11 cellular contexts compared by ENCODE assay signal in the genomic region with DNA sequence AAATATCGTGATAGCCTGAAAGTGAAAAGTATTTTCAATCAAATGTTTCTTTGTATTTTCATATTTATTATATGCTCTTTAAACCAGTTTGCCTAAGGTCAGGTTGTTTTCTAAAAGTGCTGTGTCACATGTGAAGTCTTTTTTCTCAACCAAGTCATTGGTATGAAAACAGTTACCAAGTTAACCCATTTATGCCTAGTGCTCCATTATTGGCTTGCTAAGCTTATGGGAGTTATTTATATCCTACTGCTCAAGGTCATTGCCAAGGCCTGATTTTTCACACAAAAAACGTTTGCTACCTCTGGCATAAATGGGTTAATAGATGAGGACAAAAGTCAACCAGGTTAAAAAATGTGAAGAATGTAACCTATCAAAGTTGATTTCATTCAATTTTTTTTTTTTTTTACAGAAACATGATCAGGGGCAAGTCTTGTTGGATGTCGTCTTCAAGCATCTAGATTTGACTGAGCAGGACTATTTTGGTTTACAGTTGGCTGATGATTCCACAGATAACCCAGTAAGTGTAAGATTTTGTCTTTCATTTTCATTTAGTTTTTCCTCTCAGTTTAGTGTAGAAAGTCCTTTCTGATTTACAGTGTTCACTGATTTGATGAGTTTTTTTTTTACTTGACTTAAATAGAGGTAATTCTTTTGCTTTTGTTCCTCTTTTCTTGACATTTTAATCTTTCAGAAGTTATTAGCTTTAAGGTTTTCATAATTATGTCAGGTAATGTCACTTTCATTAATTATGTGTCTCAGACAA.
DNase-seq lines count a peak whose midpoint lies in the region; ATAC-seq and TF ChIP-seq lines count a peak whose summit lies in the region.
"Had no signal": no experiment of that assay in that cellular context is flagged by ENCODE, and none has a peak within 500 bp of the region (broad histone marks: within the 10 kb centered on the region; RNA-seq: fewer than 3 reads in every experiment).

No MANE protein-coding gene starts in this region.

- H3K4me3 ChIP-seq in GM12864 (ENCODE audit: low read depth, low read length) (no peak overlapping the region), suprapubic skin (no peak overlapping the region)
- H3K4me3 ChIP-seq: gastrocnemius medialis had no signal

- intact Hi-C loops in activated CD4-positive, alpha-beta memory T cell treated with anti-CD3 and anti-CD28 coated beads for 36 hours (cut with micrococcal nuclease), result no loop called here

- ATAC-seq in GM19351 (IDR thresholded peaks at IDR 0.05; ENCODE audit: unreplicated experiment) (peak; percentile 89), HG02973 (IDR thresholded peaks at IDR 0.05; ENCODE audit: unreplicated experiment) (peak; percentile 92)
- ATAC-seq: gastrocnemius medialis had no signal

- no peak for TF ChIP-seq POLR2A in suprapubic skin (IDR thresholded peaks at IDR 0.05)

- H2BK120ac ChIP-seq in H9 (ENCODE audit: low read depth, low read length, poor library complexity, severe bottlenecking), result no peak overlapping the region

- no peaks in the 10 kb centered on the region for H3K23me2 ChIP-seq in H9 (ENCODE audit: insufficient read length, low read depth, low read length, poor library complexity, severe bottlenecking)

- no peak for TF ChIP-seq EP300 in suprapubic skin (IDR thresholded peaks at IDR 0.05)

- no peak overlapping the region for H3T11ph ChIP-seq in H9 (ENCODE audit: low read length)

- no peaks in the 10 kb centered on the region for H4K20me1 ChIP-seq in H9 (ENCODE audit: control insufficient read depth, insufficient read depth, insufficient read length)

- DNase-seq in GM12864 (ENCODE audit: low read depth) (peak; percentile 34), suprapubic skin (ENCODE audit: low spot score in 2 of 2) (no peak), pons (ENCODE audit: low spot score) (no peak), H9 (no peak), germinal center (ENCODE audit: low spot score) (no peak)
- DNase-seq in activated CD4-positive, alpha-beta memory T cell treated with anti-CD3 and anti-CD28 coated beads for 36 hours, result no peak
- DNase-seq: gastrocnemius medialis, NCI-H345 had no signal

- H3K4ac ChIP-seq in H9 (ENCODE audit: low read depth, low read length), result no peak overlapping the region

- no peak overlapping the region for H3K4me3 Mint-ChIP-seq in activated CD4-positive, alpha-beta memory T cell treated with anti-CD3 and anti-CD28 coated beads for 36 hours
- no peak overlapping the region for H3K4me3 Mint-ChIP-seq in H9
- H3K4me3 Mint-ChIP-seq: neural crest cell had no signal

- no peak overlapping the region for H2BK15ac ChIP-seq in H9 (ENCODE audit: low read depth, low read length)

- no peak overlapping the region for H3K23ac ChIP-seq in H9 (ENCODE audit: insufficient read length, low read depth, low read length)

- H3K79me2 ChIP-seq in H9 (ENCODE audit: insufficient read depth, low read length), result peaks cover 5% of the 10 kb centered on the region; the same call in 1 of the 2 replicates

- peak overlapping the region; percentile 5 for H3K27ac Mint-ChIP-seq in activated CD4-positive, alpha-beta memory T cell treated with anti-CD3 and anti-CD28 coated beads for 36 hours
- H3K27ac Mint-ChIP-seq in H9, result no peak overlapping the region

- no peak overlapping the region for H3K27ac ChIP-seq in suprapubic skin
- no peak overlapping the region for H3K27ac ChIP-seq in H9 (ENCODE audit: insufficient read length, low read depth, low read length)
- H3K27ac ChIP-seq: gastrocnemius medialis had no signal

- no peak overlapping the region for H4K91ac ChIP-seq in H9 (ENCODE audit: insufficient read length, low read depth, low read length)

- no peak overlapping the region for H2BK5ac ChIP-seq in H9 (ENCODE audit: insufficient read length, low read length)

- H3K36me3 Mint-ChIP-seq in activated CD4-positive, alpha-beta memory T cell treated with anti-CD3 and anti-CD28 coated beads for 36 hours, result peaks cover 3% of the 10 kb centered on the region
- H3K36me3 Mint-ChIP-seq in H9 (ENCODE audit: insufficient read depth in 1 of 3, low read depth in 3 of 3), result peaks cover 5 to 12% (median 10%) of the 10 kb centered on the region in 3 experiments; a peak in 6 of 7 replicates

- POLR2A ChIA-PET in activated CD4-positive, alpha-beta memory T cell treated with anti-CD3 and anti-CD28 coated beads for 36 hours (lab: Charles Lee), result interaction anchor here (0.6 kb wide), 1 partner anchor 141 kb away, joined by 4 read pairs; no protein-coding TSS in a partner anchor

- WGBS in suprapubic skin, result 46% methylated on average over 3 of the region's 3 CpGs
- no CpG with 5 or more reads among the region's 3 CpGs for WGBS in H9 (ENCODE audit: extremely low coverage, insufficient read length, low lambda C conversion rate)

- no peak overlapping the region for H2AK5ac ChIP-seq in H9 (ENCODE audit: insufficient read length, low read length)

- peaks cover 61% of the 10 kb centered on the region for H3K4me1 Mint-ChIP-seq in activated CD4-positive, alpha-beta memory T cell treated with anti-CD3 and anti-CD28 coated beads for 36 hours (ENCODE audit: low read depth)
- peaks cover 28 to 32% of the 10 kb centered on the region in 2 experiments for H3K4me1 Mint-ChIP-seq in H9
- H3K4me1 Mint-ChIP-seq: neural crest cell had no signal

- H3K56ac ChIP-seq in H9 (ENCODE audit: insufficient read length, low read depth, low read length), result no peak overlapping the region

- no peak overlapping the region for H3K4me2 ChIP-seq in H9 (ENCODE audit: insufficient read depth, insufficient read length, low read length)

- no peaks in the 10 kb centered on the region for H3K4me1 ChIP-seq in suprapubic skin
- no peaks in the 10 kb centered on the region; the same call in 1 of the 2 replicates for H3K4me1 ChIP-seq in H9 (ENCODE audit: insufficient read depth, low read length)

- no peak overlapping the region for H3K9ac ChIP-seq in H9 (ENCODE audit: extremely low read depth, insufficient read length, low read length)

- TF ChIP-seq CTCF in GM12864 (IDR thresholded peaks at IDR 0.05; ENCODE audit: low read depth, low read length, missing control alignments) (no peak), suprapubic skin (IDR thresholded peaks at IDR 0.05) (no peak), H9 (conservative IDR thresholded peaks at IDR 0.05) (no peak)

- no peaks in the 10 kb centered on the region for H3K9me3 Mint-ChIP-seq in activated CD4-positive, alpha-beta memory T cell treated with anti-CD3 and anti-CD28 coated beads for 36 hours
- no peaks in the 10 kb centered on the region for H3K9me3 Mint-ChIP-seq in H9
- H3K9me3 Mint-ChIP-seq: neural crest cell had no signal

- H3K36me3 ChIP-seq in suprapubic skin, result no peaks in the 10 kb centered on the region
- H3K36me3 ChIP-seq: gastrocnemius medialis had no signal

- H3K79me1 ChIP-seq in H9 (ENCODE audit: insufficient read depth, low read depth, low read length, poor library complexity, severe bottlenecking), result peaks cover 8% of the 10 kb centered on the region

- H3K27me3 ChIP-seq in suprapubic skin, result no peaks in the 10 kb centered on the region
- H3K27me3 ChIP-seq in H9 (ENCODE audit: insufficient read depth, low read length), result no peaks in the 10 kb centered on the region
- H3K27me3 ChIP-seq: gastrocnemius medialis had no signal

- CTCF ChIA-PET in activated CD4-positive, alpha-beta memory T cell treated with anti-CD3 and anti-CD28 coated beads for 36 hours (lab: Charles Lee), result interaction anchor here (0.7 kb wide), 1 partner anchor 308 kb away, joined by 4 read pairs; no protein-coding TSS in a partner anchor

- no peak overlapping the region for H2BK12ac ChIP-seq in H9 (ENCODE audit: insufficient read length, low read depth, low read length)

- no peak overlapping the region for H3K18ac ChIP-seq in H9 (ENCODE audit: insufficient read length, low read depth, low read length)

- no peak overlapping the region for H3K14ac ChIP-seq in H9 (ENCODE audit: insufficient read depth, low read length)

- no peak overlapping the region for H2AFZ ChIP-seq in H9 (ENCODE audit: low read length)

- H2BK20ac ChIP-seq in H9 (ENCODE audit: low read depth, low read length, poor library complexity, severe bottlenecking), result no peak overlapping the region

- H3K9me3 ChIP-seq in suprapubic skin, result no peaks in the 10 kb centered on the region
- no peaks in the 10 kb centered on the region for H3K9me3 ChIP-seq in H9 (ENCODE audit: control insufficient read depth, low read depth, low read length)
- H3K9me3 ChIP-seq: gastrocnemius medialis had no signal

- no peaks in the 10 kb centered on the region for H3K27me3 Mint-ChIP-seq in activated CD4-positive, alpha-beta memory T cell treated with anti-CD3 and anti-CD28 coated beads for 36 hours
- no peaks in the 10 kb centered on the region for H3K27me3 Mint-ChIP-seq in H9 (ENCODE audit: low read depth)

- no peak overlapping the region for H4K5ac ChIP-seq in H9 (ENCODE audit: insufficient read length, low read depth, low read length)

- no peak overlapping the region for H4K8ac ChIP-seq in H9 (replicated peaks; ENCODE audit: insufficient read length, low read depth, low read length)
